Comparison of ENCODE assay signal across 21 cellular contexts in the genomic region with DNA sequence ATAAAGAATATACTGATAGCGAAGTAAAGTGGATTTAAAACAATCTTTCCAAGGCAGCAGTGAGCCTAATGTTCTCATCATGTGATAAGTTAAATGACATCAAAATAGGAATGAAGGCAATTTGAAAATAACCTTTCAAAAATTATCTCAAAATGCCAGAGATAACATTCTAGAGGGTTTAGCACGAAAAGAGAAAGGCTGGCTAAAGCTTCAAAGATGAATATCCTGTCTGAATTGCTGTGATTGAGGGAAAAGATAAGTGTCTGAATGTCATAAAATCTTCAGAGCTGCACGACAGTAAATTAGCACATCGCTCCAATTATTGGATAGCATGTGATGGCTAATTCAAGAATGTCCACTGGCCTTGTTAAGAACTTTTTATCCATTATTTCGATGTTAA.
"Had no signal": no experiment of that assay in that cellular context is flagged by ENCODE, and none has a peak within 500 bp of the region (broad histone marks: within the 10 kb centered on the region; RNA-seq: fewer than 3 reads in every experiment).

No MANE protein-coding gene starts in this region.

- H3K4me1 ChIP-seq: colonic mucosa, esophagus muscularis mucosa, gastrocnemius medialis, heart right ventricle, left lung, lower lobe of right lung had no signal

- H3K9me3 Mint-ChIP-seq: mesothelial cell of epicardium had no signal

- ATAC-seq: effector memory CD8-positive, alpha-beta T cell; gastrocnemius medialis; heart right ventricle; left cardiac atrium; left lung; left ventricle myocardium superior; lower lobe of right lung; mucosa of descending colon had no signal

- H3K4me3 ChIP-seq: colonic mucosa, esophagus muscularis mucosa, gastrocnemius medialis, heart right ventricle, left lung, lower lobe of right lung, mucosa of descending colon had no signal

- H3K27me3 Mint-ChIP-seq: dendritic cell treated with granulocyte-macrophage colony-stimulating factor and Interleukin-4, amounts not matched to agents 40 ng/mL and 50 ng/mL, for 4 days; effector memory CD8-positive, alpha-beta T cell had no signal

- H3K27ac ChIP-seq: colonic mucosa, esophagus muscularis mucosa, gastrocnemius medialis, heart right ventricle, left lung, lower lobe of right lung had no signal

- H3K36me3 Mint-ChIP-seq: mesothelial cell of epicardium, naive B cell had no signal

- H3K9me3 ChIP-seq: colonic mucosa, esophagus muscularis mucosa, gastrocnemius medialis, left lung, lower lobe of right lung, mucosa of descending colon had no signal

- H3K36me3 ChIP-seq: colonic mucosa, esophagus muscularis mucosa, gastrocnemius medialis, heart right ventricle, left lung, lower lobe of right lung had no signal

- H3K27ac Mint-ChIP-seq: dendritic cell treated with granulocyte-macrophage colony-stimulating factor and Interleukin-4, amounts not matched to agents 40 ng/mL and 50 ng/mL, for 4 days; effector memory CD8-positive, alpha-beta T cell; mesothelial cell of epicardium; naive B cell had no signal

- H3K4me1 Mint-ChIP-seq: naive B cell had no signal

- H3K27me3 ChIP-seq: colonic mucosa, esophagus muscularis mucosa, gastrocnemius medialis, heart right ventricle, left lung had no signal

- DNase-seq: colonic mucosa; cortex of kidney; effector CD8-positive, alpha-beta T cell; effector memory CD8-positive, alpha-beta T cell; foreskin fibroblast; foreskin melanocyte; gastrocnemius medialis; glutamatergic neuron; head of caudate nucleus; heart right ventricle; hippocampal formation; left cardiac atrium; left lung; left ventricle myocardium superior; lower lobe of right lung; mesenchymal stem cell; mucosa of descending colon; naive B cell had no signal

- H3K4me3 Mint-ChIP-seq: dendritic cell treated with granulocyte-macrophage colony-stimulating factor and Interleukin-4, amounts not matched to agents 40 ng/mL and 50 ng/mL, for 4 days; effector memory CD8-positive, alpha-beta T cell; mesothelial cell of epicardium; naive B cell had no signal
